1 cellular context compared by ENCODE assay signal in the genomic region with DNA sequence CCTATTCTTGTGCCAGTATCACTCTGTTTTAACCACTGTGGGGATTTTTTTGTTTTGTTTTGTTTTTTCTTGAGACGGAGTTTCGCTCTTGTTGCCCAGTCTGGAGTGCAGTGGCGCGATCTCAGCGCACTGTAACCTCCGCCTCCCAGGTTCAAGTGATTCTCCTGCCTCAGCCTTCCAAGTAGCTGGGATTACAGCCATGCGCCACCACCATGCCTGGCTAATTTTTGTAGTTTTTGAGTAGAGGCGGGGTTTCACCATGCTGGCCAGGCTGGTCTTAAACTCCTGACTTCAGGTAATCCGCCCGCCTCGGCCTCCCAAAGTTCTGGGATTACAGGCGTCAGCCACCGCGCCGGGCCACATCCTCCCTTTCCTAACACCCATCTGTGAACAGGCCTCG.
TF ChIP-seq lines count a peak whose summit lies in the region.

No MANE protein-coding gene starts in this region.

TF ChIP-seq in GM12878, 131 proteins besides CTCF, POLR2A, EP300 and RAD21:
- 0 out of 2 replicates have a peak, but pooled peaks have one; percentile 47 for TF ChIP-seq ZBTB33 (IDR thresholded peaks at IDR 0.05)
